21 cellular contexts compared by ENCODE assay signal in the genomic region with DNA sequence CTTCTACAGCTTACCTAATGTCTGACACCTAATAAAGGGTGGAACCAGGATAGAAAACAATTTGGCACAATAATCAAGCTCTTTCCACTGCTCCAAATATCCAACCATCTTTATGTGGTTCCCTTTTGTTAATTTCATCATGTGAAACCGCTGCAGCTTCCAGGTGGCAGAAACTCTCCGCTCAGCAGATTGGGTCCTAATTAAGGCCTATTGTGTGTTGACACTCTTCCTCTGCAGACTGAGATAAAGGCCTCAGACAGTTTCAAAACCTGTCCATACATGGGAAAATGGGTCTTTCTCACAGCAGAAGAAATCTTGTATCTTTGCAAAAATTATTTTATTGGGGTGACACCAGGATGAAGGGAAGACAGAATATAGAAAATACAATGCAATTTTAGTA.
"Had no signal": no experiment of that assay in that cellular context is flagged by ENCODE, and none has a peak within 500 bp of the region (broad histone marks: within the 10 kb centered on the region; RNA-seq: fewer than 3 reads in every experiment).

No MANE protein-coding gene starts in this region.

- H3K4me3 ChIP-seq: adrenal gland, left ventricle myocardium inferior, ovary, prostate gland, spleen, thoracic aorta, upper lobe of left lung had no signal

- DNase-seq: activated CD4-positive, alpha-beta T cell treated with anti-CD3 and anti-CD28 coated beads, Interleukin-2, amount 50 U/mL, for 4 hours; activated CD8-positive, alpha-beta memory T cell treated with anti-CD3 and anti-CD28 coated beads for 24 hours; activated CD8-positive, alpha-beta memory T cell treated with anti-CD3 and anti-CD28 coated beads, Interleukin-2, amount 50 U/mL, for 4 hours; activated T-cell treated with anti-CD3 and anti-CD28 coated beads, Interleukin-2, amount 50 U/mL, for 24 hours; adrenal gland; central memory CD4-positive, alpha-beta T cell; effector memory CD4-positive, alpha-beta T cell; foreskin keratinocyte; left ventricle myocardium inferior; naive thymus-derived CD8-positive, alpha-beta T cell; ovary; spleen; stimulated activated CD4-positive, alpha-beta T cell treated with anti-CD3 and anti-CD28 coated beads, Interleukin-4, amount 100 ng/mL, for 1 hour; stimulated activated naive CD4-positive, alpha-beta T cell; T1000; upper lobe of left lung had no signal

- H3K9me3 ChIP-seq: adrenal gland, left ventricle myocardium inferior, neutrophil, ovary, prostate gland, thoracic aorta, upper lobe of left lung had no signal

- FAIRE-seq: astrocyte, colon had no signal

- H3K27ac ChIP-seq: adrenal gland, foreskin keratinocyte, left ventricle myocardium inferior, neutrophil, ovary, prostate gland, spleen, thoracic aorta, upper lobe of left lung had no signal

- H3K36me3 ChIP-seq: adrenal gland, left ventricle myocardium inferior, neutrophil, ovary, prostate gland, spleen, thoracic aorta, upper lobe of left lung had no signal

- H3K27me3 ChIP-seq: adrenal gland, foreskin keratinocyte, neutrophil, ovary, spleen, upper lobe of left lung had no signal
